Comparison of ENCODE assay signal across 3 cellular contexts in the genomic region with DNA sequence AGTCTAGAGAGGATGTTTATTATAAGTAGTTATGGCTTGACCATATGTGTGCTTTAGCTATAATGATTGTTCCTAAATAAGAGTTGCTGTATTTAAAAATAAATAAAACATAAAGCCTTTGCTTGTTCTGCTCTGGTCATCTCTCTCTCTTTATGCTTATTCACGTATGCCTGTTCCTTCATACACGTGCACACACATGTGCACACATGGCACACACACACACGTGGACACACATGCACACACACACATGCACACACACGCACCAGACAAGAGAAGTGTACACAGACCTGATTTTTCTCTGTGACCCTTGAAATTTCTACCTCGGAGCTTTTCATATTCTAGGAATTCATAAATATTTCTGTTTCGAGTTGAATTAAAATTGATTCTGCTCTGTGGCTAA.
TF ChIP-seq lines count a peak whose summit lies in the region.

No MANE protein-coding gene starts in this region.

TF ChIP-seq in HepG2, 621 proteins besides CTCF, POLR2A, EP300 and RAD21:
- TF ChIP-seq MAZ (IDR thresholded peaks at IDR 0.05; ENCODE audit: borderline replicate concordance, low read depth, low read length) (no peak), MAZ (CRISPR knock-in tag; IDR thresholded peaks at IDR 0.05; ENCODE audit: low read depth) (no peak)
- TF ChIP-seq, protein P1, sequence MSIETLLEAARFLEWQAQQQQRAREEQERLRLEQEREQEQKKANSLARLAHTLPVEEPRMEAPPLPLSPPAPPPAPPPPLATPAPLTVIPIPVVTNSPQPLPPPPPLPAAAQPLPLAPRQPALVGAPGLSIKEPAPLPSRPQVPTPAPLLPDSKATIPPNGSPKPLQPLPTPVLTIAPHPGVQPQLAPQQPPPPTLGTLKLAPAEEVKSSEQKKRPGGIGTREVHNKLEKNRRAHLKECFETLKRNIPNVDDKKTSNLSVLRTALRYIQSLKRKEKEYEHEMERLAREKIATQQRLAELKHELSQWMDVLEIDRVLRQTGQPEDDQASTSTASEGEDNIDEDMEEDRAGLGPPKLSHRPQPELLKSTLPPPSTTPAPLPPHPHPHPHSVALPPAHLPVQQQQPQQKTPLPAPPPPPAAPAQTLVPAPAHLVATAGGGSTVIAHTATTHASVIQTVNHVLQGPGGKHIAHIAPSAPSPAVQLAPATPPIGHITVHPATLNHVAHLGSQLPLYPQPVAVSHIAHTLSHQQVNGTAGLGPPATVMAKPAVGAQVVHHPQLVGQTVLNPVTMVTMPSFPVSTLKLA (IDR thresholded peaks at IDR 0.05): peak; percentile 96

TF ChIP-seq in H1, 55 proteins besides CTCF, POLR2A, EP300 and RAD21:
- no peak for TF ChIP-seq SP2 (IDR thresholded peaks at IDR 0.05; ENCODE audit: low read length)
- no peak for TF ChIP-seq BACH1 (IDR thresholded peaks at IDR 0.05; ENCODE audit: low read length)
- TF ChIP-seq HDAC6 (IDR thresholded peaks at IDR 0.05; ENCODE audit: low read depth, low read length): no peak
- no peak for TF ChIP-seq SP1 (IDR thresholded peaks at IDR 0.05; ENCODE audit: low read depth, low read length)
- no peak for TF ChIP-seq GTF2F1 (IDR thresholded peaks at IDR 0.05; ENCODE audit: borderline replicate concordance, low read depth, low read length)
- TF ChIP-seq BCL11A (IDR thresholded peaks at IDR 0.05; ENCODE audit: low read depth in 2 of 2, low read length in 2 of 2): no peak
- TF ChIP-seq, protein P2, sequence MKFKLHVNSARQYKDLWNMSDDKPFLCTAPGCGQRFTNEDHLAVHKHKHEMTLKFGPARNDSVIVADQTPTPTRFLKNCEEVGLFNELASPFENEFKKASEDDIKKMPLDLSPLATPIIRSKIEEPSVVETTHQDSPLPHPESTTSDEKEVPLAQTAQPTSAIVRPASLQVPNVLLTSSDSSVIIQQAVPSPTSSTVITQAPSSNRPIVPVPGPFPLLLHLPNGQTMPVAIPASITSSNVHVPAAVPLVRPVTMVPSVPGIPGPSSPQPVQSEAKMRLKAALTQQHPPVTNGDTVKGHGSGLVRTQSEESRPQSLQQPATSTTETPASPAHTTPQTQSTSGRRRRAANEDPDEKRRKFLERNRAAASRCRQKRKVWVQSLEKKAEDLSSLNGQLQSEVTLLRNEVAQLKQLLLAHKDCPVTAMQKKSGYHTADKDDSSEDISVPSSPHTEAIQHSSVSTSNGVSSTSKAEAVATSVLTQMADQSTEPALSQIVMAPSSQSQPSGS (IDR thresholded peaks at IDR 0.05; ENCODE audit: low read length): no peak
- TF ChIP-seq, protein P3, sequence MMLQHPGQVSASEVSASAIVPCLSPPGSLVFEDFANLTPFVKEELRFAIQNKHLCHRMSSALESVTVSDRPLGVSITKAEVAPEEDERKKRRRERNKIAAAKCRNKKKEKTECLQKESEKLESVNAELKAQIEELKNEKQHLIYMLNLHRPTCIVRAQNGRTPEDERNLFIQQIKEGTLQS (IDR thresholded peaks at IDR 0.05; ENCODE audit: insufficient read depth, low read depth, low read length): no peak
- TF ChIP-seq TBP (IDR thresholded peaks at IDR 0.05; ENCODE audit: low read depth, low read length): no peak
- no peak for TF ChIP-seq NRF1 (IDR thresholded peaks at IDR 0.05; ENCODE audit: low read depth, low read length)

TF ChIP-seq in endothelial cell of umbilical vein, 7 proteins besides CTCF, POLR2A, EP300 and RAD21:
- TF ChIP-seq, protein P4, sequence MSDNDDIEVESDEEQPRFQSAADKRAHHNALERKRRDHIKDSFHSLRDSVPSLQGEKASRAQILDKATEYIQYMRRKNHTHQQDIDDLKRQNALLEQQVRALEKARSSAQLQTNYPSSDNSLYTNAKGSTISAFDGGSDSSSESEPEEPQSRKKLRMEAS (IDR thresholded peaks at IDR 0.05; ENCODE audit: insufficient read depth, insufficient read length): peak; percentile 29
- no peak for TF ChIP-seq GATA2 (IDR thresholded peaks at IDR 0.05; ENCODE audit: insufficient read depth, insufficient read length, low read depth, low read length)
